ENCODE assay signal across 30 cellular contexts in the genomic region with DNA sequence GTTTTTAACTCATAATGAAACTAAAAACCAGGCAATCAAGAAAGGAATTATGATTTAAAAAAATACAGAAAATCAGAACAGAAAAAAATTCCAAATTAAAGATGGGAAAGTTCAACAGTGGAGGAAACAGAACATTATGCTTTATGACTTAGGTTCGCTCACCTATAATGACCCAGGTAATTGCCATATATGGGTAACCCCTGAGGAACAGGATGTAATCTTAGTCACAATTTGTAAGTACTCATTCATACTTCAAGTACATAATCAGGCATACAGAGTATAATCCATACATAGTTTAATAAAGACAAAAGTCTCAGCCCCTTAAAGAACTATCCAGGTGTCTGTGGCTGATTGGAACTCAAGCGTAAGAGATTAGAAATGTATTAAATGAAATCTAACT.
"Had no signal": no experiment of that assay in that cellular context is flagged by ENCODE, and none has a peak within 500 bp of the region (broad histone marks: within the 10 kb centered on the region; RNA-seq: fewer than 3 reads in every experiment).

No MANE protein-coding gene starts in this region.

- H3K4me3 Mint-ChIP-seq: activated CD4-positive, alpha-beta memory T cell treated with anti-CD3 and anti-CD28 coated beads for 36 hours; activated CD4-positive, alpha-beta T cell treated with anti-CD3 and anti-CD28 coated beads for 36 hours; activated CD4-positive, alpha-beta T cell treated with anti-CD3 and anti-CD28 coated beads, Interleukin-2, amount 10 ng/mL, durations not matched to agents 24 days and 14 days; activated CD8-positive, alpha-beta T cell treated with anti-CD3 and anti-CD28 coated beads, Interleukin-2, amount 10 ng/mL, durations not matched to agents 7 days and 5 days; activated naive CD4-positive, alpha-beta T cell treated with anti-CD3 and anti-CD28 coated beads, Interleukin-2, amount 10 ng/mL, durations not matched to agents 7 days and 5 days; activated naive CD8-positive, alpha-beta T cell treated with anti-CD3 and anti-CD28 coated beads, Interleukin-2, amount 10 ng/mL, durations not matched to agents 7 days and 5 days; activated T-cell treated with anti-CD3 and anti-CD28 coated beads, Interleukin-2, amount 50 U/mL, for 24 hours; activated T-cell treated with anti-CD3 and anti-CD28 coated beads, Interleukin-2, amount 50 U/mL, for 72 hours; brain; effector memory CD8-positive, alpha-beta T cell; T-helper 17 cell; T-helper 2 cell treated with Interferon-gamma antibody and Interleukin-4, amounts not matched to agents 5 μg/mL and 100 μg/mL, for 36 hours had no signal

- H3K27me3 ChIP-seq: ascending aorta, esophagus squamous epithelium had no signal

- ATAC-seq: activated CD4-positive, alpha-beta T cell treated with anti-CD3 and anti-CD28 coated beads for 36 hours; activated CD8-positive, alpha-beta T cell treated with anti-CD3 and anti-CD28 coated beads, Interleukin-2, amount 10 ng/mL, durations not matched to agents 7 days and 5 days; activated naive CD4-positive, alpha-beta T cell treated with anti-CD3 and anti-CD28 coated beads, Interleukin-2, amount 50 U/mL, for 72 hours; activated T-cell treated with anti-CD3 and anti-CD28 coated beads, Interleukin-2, amount 50 U/mL, for 72 hours; effector memory CD8-positive, alpha-beta T cell; T-helper 17 cell had no signal

- H3K27ac Mint-ChIP-seq: activated CD4-positive, alpha-beta memory T cell treated with anti-CD3 and anti-CD28 coated beads for 36 hours; activated CD4-positive, alpha-beta T cell treated with anti-CD3 and anti-CD28 coated beads for 36 hours; activated CD4-positive, alpha-beta T cell treated with anti-CD3 and anti-CD28 coated beads, Interleukin-2, amount 10 ng/mL, durations not matched to agents 24 days and 14 days; activated CD8-positive, alpha-beta T cell treated with anti-CD3 and anti-CD28 coated beads, Interleukin-2, amount 10 ng/mL, durations not matched to agents 7 days and 5 days; activated naive CD4-positive, alpha-beta T cell treated with anti-CD3 and anti-CD28 coated beads, Interleukin-2, amount 10 ng/mL, durations not matched to agents 7 days and 5 days; activated naive CD4-positive, alpha-beta T cell treated with anti-CD3 and anti-CD28 coated beads, Interleukin-2, amount 50 U/mL, for 72 hours; activated naive CD8-positive, alpha-beta T cell treated with anti-CD3 and anti-CD28 coated beads, Interleukin-2, amount 10 ng/mL, durations not matched to agents 7 days and 5 days; activated T-cell treated with anti-CD3 and anti-CD28 coated beads, Interleukin-2, amount 50 U/mL, for 24 hours; activated T-cell treated with anti-CD3 and anti-CD28 coated beads, Interleukin-2, amount 50 U/mL, for 72 hours; effector memory CD8-positive, alpha-beta T cell; T-helper 17 cell; T-helper 2 cell treated with Interferon-gamma antibody and Interleukin-4, amounts not matched to agents 5 μg/mL and 100 μg/mL, for 36 hours had no signal

- H3K36me3 Mint-ChIP-seq: activated CD4-positive, alpha-beta memory T cell treated with anti-CD3 and anti-CD28 coated beads for 36 hours; activated naive CD4-positive, alpha-beta T cell treated with anti-CD3 and anti-CD28 coated beads, Interleukin-2, amount 10 ng/mL, durations not matched to agents 7 days and 5 days; activated naive CD4-positive, alpha-beta T cell treated with anti-CD3 and anti-CD28 coated beads, Interleukin-2, amount 50 U/mL, for 72 hours; activated naive CD8-positive, alpha-beta T cell treated with anti-CD3 and anti-CD28 coated beads, Interleukin-2, amount 10 ng/mL, durations not matched to agents 7 days and 5 days had no signal

- H3K9me3 Mint-ChIP-seq: activated CD4-positive, alpha-beta memory T cell treated with anti-CD3 and anti-CD28 coated beads for 36 hours; activated CD4-positive, alpha-beta T cell treated with anti-CD3 and anti-CD28 coated beads, Interleukin-2, amount 10 ng/mL, durations not matched to agents 24 days and 14 days; activated naive CD4-positive, alpha-beta T cell treated with anti-CD3 and anti-CD28 coated beads, Interleukin-2, amount 10 ng/mL, durations not matched to agents 7 days and 5 days; activated naive CD4-positive, alpha-beta T cell treated with anti-CD3 and anti-CD28 coated beads, Interleukin-2, amount 50 U/mL, for 72 hours; activated naive CD8-positive, alpha-beta T cell treated with anti-CD3 and anti-CD28 coated beads, Interleukin-2, amount 10 ng/mL, durations not matched to agents 7 days and 5 days; activated T-cell treated with anti-CD3 and anti-CD28 coated beads, Interleukin-2, amount 50 U/mL, for 24 hours; activated T-cell treated with anti-CD3 and anti-CD28 coated beads, Interleukin-2, amount 50 U/mL, for 72 hours; brain; effector memory CD8-positive, alpha-beta T cell; T-helper 2 cell treated with Interferon-gamma antibody and Interleukin-4, amounts not matched to agents 5 μg/mL and 100 μg/mL, for 36 hours had no signal

- H3K27me3 Mint-ChIP-seq: activated CD4-positive, alpha-beta memory T cell treated with anti-CD3 and anti-CD28 coated beads for 36 hours; activated CD4-positive, alpha-beta T cell treated with anti-CD3 and anti-CD28 coated beads for 36 hours; activated CD4-positive, alpha-beta T cell treated with anti-CD3 and anti-CD28 coated beads, Interleukin-2, amount 10 ng/mL, durations not matched to agents 24 days and 14 days; activated naive CD4-positive, alpha-beta T cell treated with anti-CD3 and anti-CD28 coated beads, Interleukin-2, amount 10 ng/mL, durations not matched to agents 7 days and 5 days; activated T-cell treated with anti-CD3 and anti-CD28 coated beads, Interleukin-2, amount 50 U/mL, for 24 hours; brain; effector memory CD8-positive, alpha-beta T cell; T-helper 17 cell had no signal

- H3K4me3 ChIP-seq: ascending aorta, esophagus squamous epithelium had no signal

- H3K4me1 Mint-ChIP-seq: activated CD4-positive, alpha-beta T cell treated with anti-CD3 and anti-CD28 coated beads for 36 hours; activated CD4-positive, alpha-beta T cell treated with anti-CD3 and anti-CD28 coated beads, Interleukin-2, amount 10 ng/mL, durations not matched to agents 24 days and 14 days; activated naive CD4-positive, alpha-beta T cell treated with anti-CD3 and anti-CD28 coated beads, Interleukin-2, amount 10 ng/mL, durations not matched to agents 7 days and 5 days; activated naive CD8-positive, alpha-beta T cell treated with anti-CD3 and anti-CD28 coated beads, Interleukin-2, amount 10 ng/mL, durations not matched to agents 7 days and 5 days had no signal

- H3K36me3 ChIP-seq: ascending aorta, esophagus squamous epithelium, WERI-Rb-1 had no signal

- H3K9me3 ChIP-seq: ascending aorta, esophagus squamous epithelium had no signal

- H3K4me1 ChIP-seq: ascending aorta, esophagus squamous epithelium had no signal

- DNase-seq: activated CD4-positive, alpha-beta memory T cell treated with anti-CD3 and anti-CD28 coated beads for 36 hours; activated CD4-positive, alpha-beta T cell treated with anti-CD3 and anti-CD28 coated beads for 36 hours; activated CD4-positive, alpha-beta T cell treated with anti-CD3 and anti-CD28 coated beads, Interleukin-2, amount 10 ng/mL, durations not matched to agents 24 days and 14 days; activated CD4-positive, CD25-positive, alpha-beta regulatory T cell; activated CD4-positive, CD25-positive, alpha-beta regulatory T cell treated with anti-CD3 and anti-CD28 coated beads, Interleukin-2, amount 50 U/mL, for 72 hours; activated CD8-positive, alpha-beta memory T cell treated with anti-CD3 and anti-CD28 coated beads, Interleukin-2, amount 50 U/mL, for 48 hours; activated CD8-positive, alpha-beta T cell treated with anti-CD3 and anti-CD28 coated beads, Interleukin-2, amount 10 ng/mL, durations not matched to agents 7 days and 5 days; activated gamma-delta T cell; activated naive CD4-positive, alpha-beta T cell; activated naive CD4-positive, alpha-beta T cell treated with anti-CD3 and anti-CD28 coated beads, Interleukin-2, amount 10 ng/mL, durations not matched to agents 7 days and 5 days; activated naive CD8-positive, alpha-beta T cell treated with anti-CD3 and anti-CD28 coated beads, Interleukin-2, amount 10 ng/mL, durations not matched to agents 7 days and 5 days; activated T-cell treated with anti-CD3 and anti-CD28 coated beads for 4 hours; activated T-cell treated with anti-CD3 and anti-CD28 coated beads, Interleukin-2, amount 50 U/mL, for 24 hours; activated T-cell treated with anti-CD3 and anti-CD28 coated beads, Interleukin-2, amount 50 U/mL, for 72 hours; caudate nucleus; cortex of kidney; dermis blood vessel endothelial cell; effector CD4-positive, alpha-beta T cell; effector memory CD8-positive, alpha-beta T cell; esophagus squamous epithelium; head of caudate nucleus; T-helper 1 cell; T-helper 17 cell; T1000; WERI-Rb-1 had no signal

- H3K27ac ChIP-seq: ascending aorta, epithelial cell of prostate, esophagus squamous epithelium, WERI-Rb-1 had no signal
